1 cellular context compared by ENCODE assay signal in the genomic region with DNA sequence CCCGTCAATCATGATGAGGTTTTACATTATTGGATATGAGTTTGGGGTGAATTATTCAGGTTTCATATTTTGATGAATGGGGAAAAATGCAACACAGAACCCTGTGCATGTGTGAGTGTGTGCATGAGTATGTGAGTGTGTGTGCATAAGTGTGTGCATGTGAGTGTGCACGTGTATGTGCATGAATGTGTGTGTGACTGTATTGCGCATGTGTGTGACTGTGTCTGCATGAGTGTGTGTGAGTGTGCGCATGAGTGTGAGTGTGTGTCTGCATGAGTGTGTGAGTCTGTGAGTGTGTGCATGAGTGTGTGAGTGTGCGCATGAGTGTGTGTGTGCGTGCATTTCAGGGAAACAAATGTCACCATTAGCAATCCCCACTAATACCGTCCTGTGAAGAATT.
A peak's percentile ranks its signal among the peaks of the same experiment; 100 is the strongest.
TF ChIP-seq lines count a peak whose summit lies in the region.

No MANE protein-coding gene starts in this region.

TF ChIP-seq in GM12878, 131 proteins besides CTCF, POLR2A, EP300 and RAD21:
- TF ChIP-seq BCL3 (IDR thresholded peaks at IDR 0.05; ENCODE audit: borderline replicate concordance, insufficient read depth, low read depth, low read length, poor library complexity, severe bottlenecking) (peak; percentile 55), CREB1 (IDR thresholded peaks at IDR 0.05; ENCODE audit: low read depth) (no peak), IRF4 (IDR thresholded peaks at IDR 0.05; ENCODE audit: low read depth, low read length) (no peak), ATF2 (IDR thresholded peaks at IDR 0.05; ENCODE audit: low read length) (no peak)
TF ChIP-seq in GM12878: peak in this region for 1.
